ENCODE assay signal across 8 cellular contexts in genomic region chr3:143775401-143775970, GRCh38.
DNase-seq lines count a peak whose midpoint lies in the region; ATAC-seq and TF ChIP-seq lines count a peak whose summit lies in the region.

No MANE protein-coding gene starts in this region.

- H3K4me3 ChIP-seq in OCI-LY1 (ENCODE audit: low read depth, low read length, poor library complexity, severe bottlenecking) (no peak overlapping the region), aorta (ENCODE audit: low read length in 2 of 2) (peak overlapping the region in 1 of 2 donors; percentile 36)

- H3K27me3 ChIP-seq in OCI-LY1 (ENCODE audit: insufficient read depth, low read length) (no peaks in the 10 kb centered on the region), aorta (ENCODE audit: control insufficient read depth in 1 of 2, insufficient read depth in 2 of 2, low read length in 1 of 2) (no peaks in the 10 kb centered on the region)

- H3K4me1 ChIP-seq in OCI-LY1 (ENCODE audit: insufficient read depth, low read length, severe bottlenecking): no peaks in the 10 kb centered on the region
- peaks cover 2% of the 10 kb centered on the region in 2 donors for H3K4me1 ChIP-seq in aorta (ENCODE audit: control insufficient read depth in 1 of 2, insufficient read depth in 2 of 2, low read length in 2 of 2)

- ATAC-seq in GM21381 (IDR thresholded peaks at IDR 0.05; ENCODE audit: unreplicated experiment) (peak; percentile 93), aorta (ENCODE audit: low FRiP score) (peak; percentile 65)

- WGBS in aorta, 2 donors: 12 to 13% methylated on average over 7 of the region's 7 CpGs

- no peaks in the 10 kb centered on the region for H3K9me3 ChIP-seq in OCI-LY1 (ENCODE audit: low read length)
- H3K9me3 ChIP-seq in aorta (ENCODE audit: control insufficient read depth, low read length): no peaks in the 10 kb centered on the region

- H3K9me2 ChIP-seq in OCI-LY1 (ENCODE audit: low read depth, low read length): no peaks in the 10 kb centered on the region

- H3K79me2 ChIP-seq in OCI-LY1 (ENCODE audit: insufficient read depth, low read length): no peaks in the 10 kb centered on the region

- intact Hi-C loops in aorta (cut with DNase I): loop anchor here (5.0 kb wide), 1 partner anchor 177 kb away; no protein-coding TSS in a partner anchor

- H4K20me1 ChIP-seq in OCI-LY1 (ENCODE audit: insufficient read depth, low read length): no peaks in the 10 kb centered on the region

- DNase-seq in NCI-H2171 treated with DMSO at 0.1 percent for 48 hours (lab: John Stamatoyannopoulos, UW): peak; percentile 39
- no peak for DNase-seq in NCI-H2171 (lab: John Stamatoyannopoulos, UW)
- DNase-seq in HPDE6-E6E7 (ENCODE audit: extremely low spot score): peak; percentile 49
- peak; percentile 52 for DNase-seq in dermis blood vessel endothelial cell
- DNase-seq in lung microvascular endothelial cell (ENCODE audit: low read depth in 2 of 2): peak; percentile 42 to 62
- DNase-seq in aorta: no peak

- no peaks in the 10 kb centered on the region for H3F3A ChIP-seq in OCI-LY1 (ENCODE audit: insufficient read depth, low read length)

- TF ChIP-seq CTCF in OCI-LY1 (IDR thresholded peaks at IDR 0.05; ENCODE audit: low read length): peak; percentile 70

- no peak overlapping the region for H3K4me2 ChIP-seq in OCI-LY1 (ENCODE audit: low read length)

- H3K36me3 ChIP-seq in OCI-LY1 (ENCODE audit: insufficient read depth, low read length) (no peaks in the 10 kb centered on the region), aorta (ENCODE audit: control insufficient read depth in 1 of 2, insufficient read depth in 2 of 2, low read length in 1 of 2) (no peaks in the 10 kb centered on the region)

- no peak overlapping the region for H3K9ac ChIP-seq in OCI-LY1 (ENCODE audit: low read length)

- H2AFZ ChIP-seq in OCI-LY1 (ENCODE audit: low read length): no peak overlapping the region

- H3K27ac ChIP-seq in OCI-LY1 (ENCODE audit: low read depth, low read length, poor library complexity, severe bottlenecking) (no peak overlapping the region), aorta (ENCODE audit: low read depth in 1 of 2, low read length in 2 of 2) (no peak overlapping the region)

Comparison
In these comparisons a context has a peak if more than half of its experiments do, and no peak if none do; other contexts are left out.
1. DNase-seq: peak in NCI-H2171 treated with DMSO at 0.1 percent for 48 hours (single experiment), HPDE6-E6E7 (single experiment), dermis blood vessel endothelial cell (single experiment) and lung microvascular endothelial cell (2 of 2); none in NCI-H2171 (single experiment) and aorta (0 of 2).